Comparison of ENCODE assay signal across 8 cellular contexts in genomic region chr2:229910832-229911412, GRCh38. TPM values are rescaled to one million over a fixed set of nuclear protein-coding genes. Genes with fewer than 3 reads are reported as not detected.
A peak's percentile ranks its signal among the peaks of the same experiment; 100 is the strongest.
DNase-seq lines count a peak whose midpoint lies in the region; ATAC-seq and TF ChIP-seq lines count a peak whose summit lies in the region.

No MANE protein-coding gene starts in this region.

- no peaks in the 10 kb centered on the region for H3K27me3 Mint-ChIP-seq in naive B cell

- peak overlapping the region; percentile 30 to 77 (median 54) for H3K27ac Mint-ChIP-seq in naive B cell

- no peak overlapping the region for H3K4me3 ChIP-seq in LNCaP clone FGC (ENCODE audit: low read depth, low read length)
- no peak overlapping the region for H3K4me3 ChIP-seq in astrocyte of the cerebellum (ENCODE audit: low read depth, low read length)

- H3K9me3 Mint-ChIP-seq in naive B cell, result no peaks in the 10 kb centered on the region

- ATAC-seq in GM21447 (IDR thresholded peaks at IDR 0.05; ENCODE audit: unreplicated experiment), result peak; percentile 80
- ATAC-seq in naive B cell (ENCODE audit: low read depth in 2 of 2), result peak; percentile 67 to 79

- H3K4me3 Mint-ChIP-seq in naive B cell, result peak overlapping the region in 5 of 8 donors; percentile 13 to 63 (median 43)

- no peaks in the 10 kb centered on the region for H3K36me3 Mint-ChIP-seq in naive B cell

- TF ChIP-seq CTCF in LNCaP clone FGC (IDR thresholded peaks at IDR 0.05; ENCODE audit: control insufficient read depth, extremely low read depth, insufficient read depth) (peak; percentile 63), astrocyte of the cerebellum (IDR thresholded peaks at IDR 0.05; ENCODE audit: low read depth, low read length, missing control alignments) (peak; percentile 40)

- DNase-seq in NCI-H146 (lab: John Stamatoyannopoulos, UW) (peak; percentile 4), NCI-H146 treated with DMSO at 0.1 percent for 48 hours (lab: John Stamatoyannopoulos, UW; ENCODE audit: unreplicated experiment) (no peak), LNCaP clone FGC (ENCODE audit: low read depth) (no peak), astrocyte of the cerebellum (ENCODE audit: low read depth) (no peak), naive B cell (peak; percentile 25), DMS79 treated with DMSO at 0.1 percent for 48 hours (lab: John Stamatoyannopoulos, UW) (no peak), NCI-H2227 treated with DMSO at 0.1 percent for 48 hours (lab: John Stamatoyannopoulos, UW) (no peak)

- peaks cover 31 to 69% (median 46%) of the 10 kb centered on the region in 3 donors for H3K4me1 Mint-ChIP-seq in naive B cell

- in situ Hi-C loops in astrocyte of the cerebellum (cut with HindIII; ENCODE audit: low sequenced_read_pairs), result no loop called here

RNA-seq across cellular contexts. Expression of gene TRIP12, which starts 10.9 kb away (rescaled TPM):
- 10 to 100 TPM; 20.0 to 64.5 (median 46.1) TPM for polyA plus RNA-seq in naive B cell (ENCODE audit: low read depth in 6 of 6)

RNA-seq across cellular contexts. Expression of gene FBXO36, which starts 11.4 kb away (rescaled TPM):
- polyA plus RNA-seq in naive B cell (ENCODE audit: low read depth in 6 of 6), result 1 to 10 TPM in 1 of 6 donors, under 1 TPM in 4, not detected in 1; 0.24 to 1.4 (median 0.76) TPM

Comparison
In these comparisons a context has a peak if more than half of its experiments do, and no peak if none do; other contexts are left out.
1. DNase-seq: peak in NCI-H146 (single experiment) and naive B cell (single experiment); none in NCI-H146 treated with DMSO at 0.1 percent for 48 hours (single experiment), LNCaP clone FGC (single experiment), astrocyte of the cerebellum (single experiment), DMS79 treated with DMSO at 0.1 percent for 48 hours (single experiment) and NCI-H2227 treated with DMSO at 0.1 percent for 48 hours (single experiment).